Comparison of ENCODE assay signal across 24 cellular contexts in the genomic region with DNA sequence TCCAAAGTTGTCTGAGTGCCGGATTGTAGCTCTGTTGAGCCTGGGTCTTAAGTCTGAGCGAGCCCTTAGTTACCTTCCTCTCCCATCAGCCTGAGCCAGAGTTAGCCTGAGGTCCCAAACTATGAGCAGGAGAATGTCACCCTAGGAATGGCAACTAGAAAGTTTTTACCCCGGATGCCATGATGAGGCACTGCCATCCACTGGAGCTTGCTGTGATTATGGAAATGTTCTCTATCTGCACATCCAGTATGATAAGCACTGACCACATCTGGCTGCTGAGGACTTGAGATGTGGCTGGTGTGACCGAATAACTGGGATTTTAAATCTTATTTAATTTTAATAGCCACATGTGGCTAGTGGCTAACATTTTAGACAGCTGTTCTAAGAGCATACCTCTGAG.
"Had no signal": no experiment of that assay in that cellular context is flagged by ENCODE, and none has a peak within 500 bp of the region (broad histone marks: within the 10 kb centered on the region; RNA-seq: fewer than 3 reads in every experiment).

No MANE protein-coding gene starts in this region.

- H3K36me3 Mint-ChIP-seq: immature natural killer cell; mesothelial cell of epicardium; naive thymus-derived CD4-positive, alpha-beta T cell; natural killer cell treated with Interleukin-12 subunit alpha and Interleukin-12 subunit beta and Interleukin-15 and Interleukin-18, amount 100 ng/mL, for 72 hours; stimulated activated memory B cell treated with anti-CD40 and anti-IgM and Interleukin-4, amounts not matched to agents 10 μg/mL and 1 μg/mL and 100 μg/mL, for 72 hours; type B pancreatic cell had no signal

- H3K27ac ChIP-seq: left ventricle myocardium inferior, ovary, prostate gland, spleen, tibial nerve, uterus had no signal

- DNase-seq: immature natural killer cell; kidney; left colon; left ventricle myocardium inferior; mesenchymal stem cell; mucosa of descending colon; naive thymus-derived CD4-positive, alpha-beta T cell; ovary; retina; right cardiac atrium; small intestine; spleen; stimulated activated CD4-positive, alpha-beta T cell treated with anti-CD3 and anti-CD28 coated beads, Interleukin-4, amount 100 ng/mL, for 4 hours; stimulated activated CD8-positive, alpha-beta memory T cell treated with anti-CD3 and anti-CD28 coated beads, Interleukin-4, amount 100 ng/mL, for 48 hours; stimulated activated naive CD4-positive, alpha-beta T cell treated with Interleukin-2 at 50 U/mL for 16 hours; stimulated activated naive CD8-positive, alpha-beta T cell treated with anti-CD3 and anti-CD28 coated beads, Interleukin-15, amount 100 ng/mL, for 72 hours; uterus had no signal

- H3K4me1 Mint-ChIP-seq: immature natural killer cell; mesothelial cell of epicardium; naive thymus-derived CD4-positive, alpha-beta T cell; stimulated activated memory B cell treated with anti-CD40 and anti-IgM and Interleukin-4, amounts not matched to agents 10 μg/mL and 1 μg/mL and 100 μg/mL, for 72 hours; stimulated activated naive CD8-positive, alpha-beta T cell treated with anti-CD3 and anti-CD28 coated beads, Interleukin-15, amount 100 ng/mL, for 72 hours had no signal

- H3K4me1 ChIP-seq: left ventricle myocardium inferior, prostate gland, spleen, tibial nerve, uterus had no signal

- H3K27me3 ChIP-seq: ovary, tibial nerve, uterus had no signal

- H3K4me3 ChIP-seq: left ventricle myocardium inferior, mucosa of descending colon, ovary, prostate gland, spleen, tibial nerve, uterus had no signal

- H3K36me3 ChIP-seq: left ventricle myocardium inferior, ovary, prostate gland, spleen, tibial nerve, uterus had no signal

- ATAC-seq: left colon; mucosa of descending colon; naive thymus-derived CD4-positive, alpha-beta T cell; natural killer cell treated with Interleukin-12 subunit alpha and Interleukin-12 subunit beta and Interleukin-15 and Interleukin-18, amount 100 ng/mL, for 72 hours; right cardiac atrium; sciatic nerve; stimulated activated memory B cell treated with anti-CD40 and anti-IgM and Interleukin-4, amounts not matched to agents 10 μg/mL and 1 μg/mL and 100 μg/mL, for 72 hours; stimulated activated naive CD8-positive, alpha-beta T cell treated with anti-CD3 and anti-CD28 coated beads, Interleukin-15, amount 100 ng/mL, for 72 hours had no signal

- H3K9me3 ChIP-seq: left ventricle myocardium inferior, mucosa of descending colon, ovary, prostate gland, spleen, tibial nerve, uterus had no signal

- H3K27me3 Mint-ChIP-seq: stimulated activated naive CD8-positive, alpha-beta T cell treated with anti-CD3 and anti-CD28 coated beads, Interleukin-15, amount 100 ng/mL, for 72 hours; type B pancreatic cell had no signal

- H3K4me3 Mint-ChIP-seq: immature natural killer cell; mesothelial cell of epicardium; naive thymus-derived CD4-positive, alpha-beta T cell; natural killer cell treated with Interleukin-12 subunit alpha and Interleukin-12 subunit beta and Interleukin-15 and Interleukin-18, amount 100 ng/mL, for 72 hours; stimulated activated memory B cell treated with anti-CD40 and anti-IgM and Interleukin-4, amounts not matched to agents 10 μg/mL and 1 μg/mL and 100 μg/mL, for 72 hours; stimulated activated naive CD8-positive, alpha-beta T cell treated with anti-CD3 and anti-CD28 coated beads, Interleukin-15, amount 100 ng/mL, for 72 hours; type B pancreatic cell had no signal

- H3K27ac Mint-ChIP-seq: immature natural killer cell; mesothelial cell of epicardium; naive thymus-derived CD4-positive, alpha-beta T cell; natural killer cell treated with Interleukin-12 subunit alpha and Interleukin-12 subunit beta and Interleukin-15 and Interleukin-18, amount 100 ng/mL, for 72 hours; stimulated activated memory B cell treated with anti-CD40 and anti-IgM and Interleukin-4, amounts not matched to agents 10 μg/mL and 1 μg/mL and 100 μg/mL, for 72 hours; stimulated activated naive CD8-positive, alpha-beta T cell treated with anti-CD3 and anti-CD28 coated beads, Interleukin-15, amount 100 ng/mL, for 72 hours; type B pancreatic cell had no signal

- H3K9me3 Mint-ChIP-seq: mesothelial cell of epicardium; natural killer cell treated with Interleukin-12 subunit alpha and Interleukin-12 subunit beta and Interleukin-15 and Interleukin-18, amount 100 ng/mL, for 72 hours; stimulated activated memory B cell treated with anti-CD40 and anti-IgM and Interleukin-4, amounts not matched to agents 10 μg/mL and 1 μg/mL and 100 μg/mL, for 72 hours; stimulated activated naive CD8-positive, alpha-beta T cell treated with anti-CD3 and anti-CD28 coated beads, Interleukin-15, amount 100 ng/mL, for 72 hours; type B pancreatic cell had no signal
